8 cellular contexts compared by ENCODE assay signal in the genomic region with DNA sequence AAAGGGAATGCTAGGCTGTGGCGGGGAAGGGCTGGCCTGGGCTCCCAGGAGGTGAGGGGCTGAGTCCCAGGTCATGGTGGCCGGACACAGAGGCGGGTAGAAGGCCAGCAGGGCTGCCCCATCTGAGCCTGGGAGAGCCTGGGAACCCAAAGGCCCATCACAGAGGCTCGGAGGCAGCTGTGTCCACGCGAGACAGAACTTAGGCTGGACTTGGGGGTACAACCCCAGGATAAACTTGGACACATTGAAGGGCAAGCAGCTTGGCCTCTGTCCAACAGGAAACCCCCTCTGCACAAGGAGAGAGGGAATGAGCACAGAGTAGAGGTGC.
DNase-seq lines count a peak whose midpoint lies in the region; ATAC-seq and TF ChIP-seq lines count a peak whose summit lies in the region.

No MANE protein-coding gene starts in this region.

- intact Hi-C loops in Calu3 (cut with micrococcal nuclease; ENCODE audit: unreplicated experiment): loop anchor here (2.0 kb wide), 1 partner anchor 98 kb away; no protein-coding TSS in a partner anchor
- intact Hi-C loops in sigmoid colon (cut with DNase I): no loop called here
- intact Hi-C loops in mucosa of descending colon (cut with DNase I, micrococcal nuclease): no loop called here

- H3K27ac Mint-ChIP-seq in Calu3 (ENCODE audit: unreplicated experiment): peak overlapping the region; percentile 62

- H3K4me3 Mint-ChIP-seq in Calu3 (ENCODE audit: low read depth, unreplicated experiment): no peak overlapping the region

- CTCF ChIA-PET in Calu3 (lab: Charles Lee): interaction anchor here (1.1 to 1.7 kb wide), 3 partner anchors 96 to 125 kb away, joined by 3 to 11 read pairs (median 3); a partner anchor contains a TSS
- CTCF ChIA-PET in RWPE1 (lab: Yijun Ruan, JAX): interaction anchor here (1.0 kb wide), 1 partner anchor 83 kb away, joined by 5 read pairs; no protein-coding TSS in a partner anchor

- TF ChIP-seq POLR2A in sigmoid colon (IDR thresholded peaks at IDR 0.05): no peak

- no peaks in the 10 kb centered on the region for H3K9me3 Mint-ChIP-seq in Calu3 (ENCODE audit: low read depth, unreplicated experiment)

- TF ChIP-seq EP300 in sigmoid colon (IDR thresholded peaks at IDR 0.05): no peak

- TF ChIP-seq CTCF in Calu3 (IDR thresholded peaks at IDR 0.05; ENCODE audit: unreplicated experiment): no peak
- TF ChIP-seq CTCF in RWPE1 (conservative IDR thresholded peaks at IDR 0.05; ENCODE audit: low read depth): no peak
- TF ChIP-seq CTCF in sigmoid colon (IDR thresholded peaks at IDR 0.05): no peak
- TF ChIP-seq CTCF in mucosa of descending colon (IDR thresholded peaks at IDR 0.05): no peak

- no TSS peak for BruUV-seq in Calu3 (replicated peaks; lab: Mats Ljungman, UMichigan)

- POLR2A ChIA-PET in RWPE1 (lab: Yijun Ruan, JAX; ENCODE audit: low non-redundant PET): no interaction called here

- H3K4me1 ChIP-seq in esophagus (ENCODE audit: control insufficient read depth in 2 of 2, insufficient read depth in 2 of 2, low read length in 1 of 2): peaks cover 2 to 31% of the 10 kb centered on the region in 2 donors
- peaks cover 0 to 16% (median 12%) of the 10 kb centered on the region in 4 donors for H3K4me1 ChIP-seq in sigmoid colon
- peaks cover 51% of the 10 kb centered on the region for H3K4me1 ChIP-seq in mucosa of descending colon (ENCODE audit: low read depth)

- peaks cover 6% of the 10 kb centered on the region for H3K36me3 Mint-ChIP-seq in Calu3 (ENCODE audit: insufficient read depth, unreplicated experiment)

- H3K4me3 ChIP-seq in esophagus (ENCODE audit: low read depth in 1 of 2, low read length in 2 of 2) (no peak overlapping the region), sigmoid colon (no peak overlapping the region), mucosa of descending colon (no peak overlapping the region)

- H3K9me3 ChIP-seq in esophagus (ENCODE audit: control insufficient read depth in 2 of 2, insufficient read depth in 1 of 2, low read depth in 1 of 2, low read length in 1 of 2) (no peaks in the 10 kb centered on the region), sigmoid colon (no peaks in the 10 kb centered on the region), mucosa of descending colon (no peaks in the 10 kb centered on the region)

- H3K27me3 Mint-ChIP-seq in Calu3 (ENCODE audit: unreplicated experiment): no peaks in the 10 kb centered on the region

- H3K36me3 ChIP-seq in esophagus (ENCODE audit: control insufficient read depth in 2 of 2, insufficient read depth in 2 of 2, low read length in 1 of 2) (peaks cover 0 to 3% of the 10 kb centered on the region in 2 donors), sigmoid colon (no peaks in the 10 kb centered on the region), mucosa of descending colon (ENCODE audit: low read depth) (no peaks in the 10 kb centered on the region)

- DNase-seq in Calu3 (no peak), RWPE1 (ENCODE audit: low spot score) (no peak), sigmoid colon (peak; percentile 67), NCI-H510A (lab: John Stamatoyannopoulos, UW) (no peak), mucosa of gallbladder (ENCODE audit: low spot score) (no peak), mucosa of descending colon (no peak), COR-L47 (lab: John Stamatoyannopoulos, UW) (no peak)

- H3K27ac ChIP-seq in RWPE1 (peak overlapping the region; percentile 98), esophagus (ENCODE audit: low read depth in 2 of 2, low read length in 1 of 2) (peak overlapping the region; percentile 82 to 91), sigmoid colon (peak overlapping the region; percentile 49 to 70 (median 60))

- ATAC-seq in mucosa of descending colon: no peak

- H3K27me3 ChIP-seq in esophagus (ENCODE audit: control insufficient read depth in 1 of 2, insufficient read depth in 2 of 2, low read length in 2 of 2) (no peaks in the 10 kb centered on the region), sigmoid colon (no peaks in the 10 kb centered on the region)

- WGBS in esophagus, 2 donors: 90 to 100% methylated on average over 6 of the region's 6 CpGs
- WGBS in sigmoid colon, 2 donors: 94 to 96% methylated on average over 6 of the region's 6 CpGs

- peaks cover 37% of the 10 kb centered on the region for H3K4me1 Mint-ChIP-seq in Calu3 (ENCODE audit: low read depth, unreplicated experiment)
